3 cellular contexts compared by ENCODE assay signal in the genomic region with DNA sequence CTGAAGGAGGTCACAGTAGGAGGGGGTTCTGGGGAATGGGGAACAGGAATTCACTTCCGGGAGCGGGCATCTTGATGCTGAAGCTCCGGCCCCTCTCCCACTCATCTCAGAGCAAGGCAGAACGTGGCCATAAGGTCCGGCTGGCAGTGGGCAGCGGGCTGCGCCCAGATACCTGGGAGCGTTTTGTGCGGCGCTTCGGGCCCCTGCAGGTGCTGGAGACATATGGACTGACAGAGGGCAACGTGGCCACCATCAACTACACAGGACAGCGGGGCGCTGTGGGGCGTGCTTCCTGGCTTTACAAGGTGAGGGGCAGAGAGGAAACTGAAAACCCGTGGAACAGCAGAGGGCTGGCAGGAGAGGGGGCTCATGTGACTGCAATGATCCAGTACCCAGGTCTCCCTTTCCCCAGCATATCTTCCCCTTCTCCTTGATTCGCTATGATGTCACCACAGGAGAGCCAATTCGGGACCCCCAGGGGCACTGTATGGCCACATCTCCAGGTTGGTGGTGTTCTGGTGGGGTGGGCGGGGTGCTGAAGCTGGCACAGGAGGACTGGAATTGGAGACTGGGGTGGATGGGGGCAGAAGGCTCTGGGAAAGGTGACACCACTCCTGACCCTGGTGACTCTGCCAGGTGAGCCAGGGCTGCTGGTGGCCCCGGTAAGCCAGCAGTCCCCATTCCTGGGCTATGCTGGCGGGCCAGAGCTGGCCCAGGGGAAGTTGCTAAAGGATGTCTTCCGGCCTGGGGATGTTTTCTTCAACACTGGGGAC.
TF ChIP-seq lines count a peak whose summit lies in the region.

No MANE protein-coding gene starts in this region.

TF ChIP-seq in liver, 16 proteins besides CTCF, POLR2A, EP300 and RAD21:
- TF ChIP-seq GABPA (IDR thresholded peaks at IDR 0.05 in 1 of 2, conservative IDR thresholded peaks at IDR 0.05 in 1 of 2) (no peak), HNF4A (conservative IDR thresholded peaks at IDR 0.05) (no peak)
- TF ChIP-seq, protein P1, sequence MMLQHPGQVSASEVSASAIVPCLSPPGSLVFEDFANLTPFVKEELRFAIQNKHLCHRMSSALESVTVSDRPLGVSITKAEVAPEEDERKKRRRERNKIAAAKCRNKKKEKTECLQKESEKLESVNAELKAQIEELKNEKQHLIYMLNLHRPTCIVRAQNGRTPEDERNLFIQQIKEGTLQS (IDR thresholded peaks at IDR 0.05) = no peak

TF ChIP-seq in HepG2, 621 proteins besides CTCF, POLR2A, EP300 and RAD21 (continues in another document):
- TF ChIP-seq RXRA (CRISPR knock-in tag; IDR thresholded peaks at IDR 0.05) (no peak), ZNF451 (CRISPR knock-in tag; IDR thresholded peaks at IDR 0.05) (no peak)
- TF ChIP-seq, protein P2, sequence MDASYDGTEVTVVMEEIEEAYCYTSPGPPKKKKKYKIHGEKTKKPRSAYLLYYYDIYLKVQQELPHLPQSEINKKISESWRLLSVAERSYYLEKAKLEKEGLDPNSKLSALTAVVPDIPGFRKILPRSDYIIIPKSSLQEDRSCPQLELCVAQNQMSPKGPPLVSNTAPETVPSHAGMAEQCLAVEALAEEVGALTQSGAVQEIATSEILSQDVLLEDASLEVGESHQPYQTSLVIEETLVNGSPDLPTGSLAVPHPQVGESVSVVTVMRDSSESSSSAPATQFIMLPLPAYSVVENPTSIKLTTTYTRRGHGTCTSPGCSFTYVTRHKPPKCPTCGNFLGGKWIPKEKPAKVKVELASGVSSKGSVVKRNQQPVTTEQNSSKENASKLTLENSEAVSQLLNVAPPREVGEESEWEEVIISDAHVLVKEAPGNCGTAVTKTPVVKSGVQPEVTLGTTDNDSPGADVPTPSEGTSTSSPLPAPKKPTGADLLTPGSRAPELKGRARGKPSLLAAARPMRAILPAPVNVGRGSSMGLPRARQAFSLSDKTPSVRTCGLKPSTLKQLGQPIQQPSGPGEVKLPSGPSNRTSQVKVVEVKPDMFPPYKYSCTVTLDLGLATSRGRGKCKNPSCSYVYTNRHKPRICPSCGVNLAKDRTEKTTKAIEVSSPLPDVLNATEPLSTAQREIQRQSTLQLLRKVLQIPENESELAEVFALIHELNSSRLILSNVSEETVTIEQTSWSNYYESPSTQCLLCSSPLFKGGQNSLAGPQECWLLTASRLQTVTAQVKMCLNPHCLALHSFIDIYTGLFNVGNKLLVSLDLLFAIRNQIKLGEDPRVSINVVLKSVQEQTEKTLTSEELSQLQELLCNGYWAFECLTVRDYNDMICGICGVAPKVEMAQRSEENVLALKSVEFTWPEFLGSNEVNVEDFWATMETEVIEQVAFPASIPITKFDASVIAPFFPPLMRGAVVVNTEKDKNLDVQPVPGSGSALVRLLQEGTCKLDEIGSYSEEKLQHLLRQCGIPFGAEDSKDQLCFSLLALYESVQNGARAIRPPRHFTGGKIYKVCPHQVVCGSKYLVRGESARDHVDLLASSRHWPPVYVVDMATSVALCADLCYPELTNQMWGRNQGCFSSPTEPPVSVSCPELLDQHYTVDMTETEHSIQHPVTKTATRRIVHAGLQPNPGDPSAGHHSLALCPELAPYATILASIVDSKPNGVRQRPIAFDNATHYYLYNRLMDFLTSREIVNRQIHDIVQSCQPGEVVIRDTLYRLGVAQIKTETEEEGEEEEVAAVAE (CRISPR knock-in tag; IDR thresholded peaks at IDR 0.05; ENCODE audit: borderline replicate concordance) = no peak
- TF ChIP-seq, protein P3, sequence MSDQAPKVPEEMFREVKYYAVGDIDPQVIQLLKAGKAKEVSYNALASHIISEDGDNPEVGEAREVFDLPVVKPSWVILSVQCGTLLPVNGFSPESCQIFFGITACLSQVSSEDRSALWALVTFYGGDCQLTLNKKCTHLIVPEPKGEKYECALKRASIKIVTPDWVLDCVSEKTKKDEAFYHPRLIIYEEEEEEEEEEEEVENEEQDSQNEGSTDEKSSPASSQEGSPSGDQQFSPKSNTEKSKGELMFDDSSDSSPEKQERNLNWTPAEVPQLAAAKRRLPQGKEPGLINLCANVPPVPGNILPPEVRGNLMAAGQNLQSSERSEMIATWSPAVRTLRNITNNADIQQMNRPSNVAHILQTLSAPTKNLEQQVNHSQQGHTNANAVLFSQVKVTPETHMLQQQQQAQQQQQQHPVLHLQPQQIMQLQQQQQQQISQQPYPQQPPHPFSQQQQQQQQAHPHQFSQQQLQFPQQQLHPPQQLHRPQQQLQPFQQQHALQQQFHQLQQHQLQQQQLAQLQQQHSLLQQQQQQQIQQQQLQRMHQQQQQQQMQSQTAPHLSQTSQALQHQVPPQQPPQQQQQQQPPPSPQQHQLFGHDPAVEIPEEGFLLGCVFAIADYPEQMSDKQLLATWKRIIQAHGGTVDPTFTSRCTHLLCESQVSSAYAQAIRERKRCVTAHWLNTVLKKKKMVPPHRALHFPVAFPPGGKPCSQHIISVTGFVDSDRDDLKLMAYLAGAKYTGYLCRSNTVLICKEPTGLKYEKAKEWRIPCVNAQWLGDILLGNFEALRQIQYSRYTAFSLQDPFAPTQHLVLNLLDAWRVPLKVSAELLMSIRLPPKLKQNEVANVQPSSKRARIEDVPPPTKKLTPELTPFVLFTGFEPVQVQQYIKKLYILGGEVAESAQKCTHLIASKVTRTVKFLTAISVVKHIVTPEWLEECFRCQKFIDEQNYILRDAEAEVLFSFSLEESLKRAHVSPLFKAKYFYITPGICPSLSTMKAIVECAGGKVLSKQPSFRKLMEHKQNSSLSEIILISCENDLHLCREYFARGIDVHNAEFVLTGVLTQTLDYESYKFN (CRISPR knock-in tag; conservative IDR thresholded peaks at IDR 0.05) = no peak
- TF ChIP-seq, protein P4, sequence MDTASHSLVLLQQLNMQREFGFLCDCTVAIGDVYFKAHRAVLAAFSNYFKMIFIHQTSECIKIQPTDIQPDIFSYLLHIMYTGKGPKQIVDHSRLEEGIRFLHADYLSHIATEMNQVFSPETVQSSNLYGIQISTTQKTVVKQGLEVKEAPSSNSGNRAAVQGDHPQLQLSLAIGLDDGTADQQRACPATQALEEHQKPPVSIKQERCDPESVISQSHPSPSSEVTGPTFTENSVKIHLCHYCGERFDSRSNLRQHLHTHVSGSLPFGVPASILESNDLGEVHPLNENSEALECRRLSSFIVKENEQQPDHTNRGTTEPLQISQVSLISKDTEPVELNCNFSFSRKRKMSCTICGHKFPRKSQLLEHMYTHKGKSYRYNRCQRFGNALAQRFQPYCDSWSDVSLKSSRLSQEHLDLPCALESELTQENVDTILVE (CRISPR knock-in tag; IDR thresholded peaks at IDR 0.05) = no peak
- TF ChIP-seq, protein P5, sequence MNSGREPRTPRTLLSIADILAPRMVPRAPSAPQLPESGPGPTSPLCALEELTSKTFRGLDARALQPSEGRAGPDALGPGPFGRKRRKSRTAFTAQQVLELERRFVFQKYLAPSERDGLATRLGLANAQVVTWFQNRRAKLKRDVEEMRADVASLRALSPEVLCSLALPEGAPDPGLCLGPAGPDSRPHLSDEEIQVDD (CRISPR knock-in tag; IDR thresholded peaks at IDR 0.05; ENCODE audit: borderline replicate concordance) = no peak
- TF ChIP-seq, protein P6, sequence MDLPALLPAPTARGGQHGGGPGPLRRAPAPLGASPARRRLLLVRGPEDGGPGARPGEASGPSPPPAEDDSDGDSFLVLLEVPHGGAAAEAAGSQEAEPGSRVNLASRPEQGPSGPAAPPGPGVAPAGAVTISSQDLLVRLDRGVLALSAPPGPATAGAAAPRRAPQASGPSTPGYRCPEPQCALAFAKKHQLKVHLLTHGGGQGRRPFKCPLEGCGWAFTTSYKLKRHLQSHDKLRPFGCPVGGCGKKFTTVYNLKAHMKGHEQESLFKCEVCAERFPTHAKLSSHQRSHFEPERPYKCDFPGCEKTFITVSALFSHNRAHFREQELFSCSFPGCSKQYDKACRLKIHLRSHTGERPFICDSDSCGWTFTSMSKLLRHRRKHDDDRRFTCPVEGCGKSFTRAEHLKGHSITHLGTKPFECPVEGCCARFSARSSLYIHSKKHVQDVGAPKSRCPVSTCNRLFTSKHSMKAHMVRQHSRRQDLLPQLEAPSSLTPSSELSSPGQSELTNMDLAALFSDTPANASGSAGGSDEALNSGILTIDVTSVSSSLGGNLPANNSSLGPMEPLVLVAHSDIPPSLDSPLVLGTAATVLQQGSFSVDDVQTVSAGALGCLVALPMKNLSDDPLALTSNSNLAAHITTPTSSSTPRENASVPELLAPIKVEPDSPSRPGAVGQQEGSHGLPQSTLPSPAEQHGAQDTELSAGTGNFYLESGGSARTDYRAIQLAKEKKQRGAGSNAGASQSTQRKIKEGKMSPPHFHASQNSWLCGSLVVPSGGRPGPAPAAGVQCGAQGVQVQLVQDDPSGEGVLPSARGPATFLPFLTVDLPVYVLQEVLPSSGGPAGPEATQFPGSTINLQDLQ (CRISPR knock-in tag; IDR thresholded peaks at IDR 0.05) = no peak

TF ChIP-seq in GM12891, 5 proteins besides CTCF, POLR2A, EP300 and RAD21:
- TF ChIP-seq TAF1 (IDR thresholded peaks at IDR 0.05; ENCODE audit: low read depth, low read length) (no peak), PAX5 (IDR thresholded peaks at IDR 0.05; ENCODE audit: insufficient read depth, low read length, severe bottlenecking) (no peak), SPI1 (IDR thresholded peaks at IDR 0.05; ENCODE audit: low read depth, low read length) (no peak), POU2F2 (IDR thresholded peaks at IDR 0.05; ENCODE audit: low read depth, low read length) (no peak), POLR2AphosphoS5 (IDR thresholded peaks at IDR 0.05; ENCODE audit: low read depth, low read length) (no peak)
TF ChIP-seq in GM12891: peak in this region for 0.
